9 cellular contexts compared by ENCODE assay signal in genomic region chr14:75561013-75561432, GRCh38. TPM values are rescaled to one million over a fixed set of nuclear protein-coding genes. Genes with fewer than 3 reads are reported as not detected.
DNase-seq lines count a peak whose midpoint lies in the region; ATAC-seq, FAIRE-seq and TF ChIP-seq lines count a peak whose summit lies in the region.
"Had no signal": no experiment of that assay in that cellular context is flagged by ENCODE, and none has a peak within 500 bp of the region (broad histone marks: within the 10 kb centered on the region; RNA-seq: fewer than 3 reads in every experiment).

No MANE protein-coding gene starts in this region.

- H3K9me3 ChIP-seq in IMR-90 (ENCODE audit: control insufficient read depth, insufficient read depth, low read length), result peaks cover 8% of the 10 kb centered on the region
- H3K9me3 ChIP-seq in PC-3 (ENCODE audit: low read length), result no peaks in the 10 kb centered on the region
- no peaks in the 10 kb centered on the region for H3K9me3 ChIP-seq in pancreas

- dilution Hi-C loops in IMR-90 (cut with HindIII; ENCODE audit: low sequenced_read_pairs, unreplicated experiment), result no loop called here

- no peak overlapping the region for H3K14ac ChIP-seq in IMR-90 (replicated peaks; ENCODE audit: low read depth, low read length)

- no peak for FAIRE-seq in pancreas (lab: Jason Lieb, UNC)

- 40% methylated on average over 1 of the region's 6 CpGs; no CpG with 5 or more reads in 1 of the 2 experiments for WGBS in IMR-90 (ENCODE audit: extremely low coverage in 2 of 2, insufficient read length in 1 of 2), 2 experiments
- 1 to 2% methylated on average over 6 of the region's 6 CpGs for WGBS in pancreas, 2 donors

- no peak overlapping the region for H2BK20ac ChIP-seq in IMR-90 (ENCODE audit: low read depth, low read length)

- no TSS peak for BruUV-seq in IMR-90 (replicated peaks; lab: Mats Ljungman, UMichigan)
- no TSS peak for BruUV-seq in PC-3 (replicated peaks; lab: Mats Ljungman, UMichigan)

- 0 out of 2 replicates have a peak, but pooled peaks have one; percentile 20 for TF ChIP-seq POLR2A in IMR-90 (IDR thresholded peaks at IDR 0.05; ENCODE audit: low read depth, low read length)

- H3K56ac ChIP-seq in IMR-90 (ENCODE audit: extremely low read depth, insufficient read depth, low read length), result no peak overlapping the region

- no peak overlapping the region for H3K23ac ChIP-seq in IMR-90 (ENCODE audit: low read depth, low read length)

- H3K18ac ChIP-seq in IMR-90 (ENCODE audit: low read depth, low read length), result no peak overlapping the region

- H3K4me1 Mint-ChIP-seq in activated naive CD4-positive, alpha-beta T cell treated with anti-CD3 and anti-CD28 coated beads, Interleukin-2, amount 50 U/mL, for 24 hours, result peaks cover 61% of the 10 kb centered on the region
- H3K4me1 Mint-ChIP-seq in glutamatergic neuron (ENCODE audit: low read depth, unreplicated experiment), result no peaks in the 10 kb centered on the region

- H3K9ac ChIP-seq in IMR-90 (ENCODE audit: low read depth, low read length) (no peak overlapping the region), PC-3 (ENCODE audit: low read length) (no peak overlapping the region)
- H3K9ac ChIP-seq: BLaER1 treated with 17β-estradiol and CSF1 and Interleukin-3, amounts not matched to agents 10 nM and 100 nM had no signal

- H2AK5ac ChIP-seq in IMR-90 (ENCODE audit: low read depth, low read length), result no peak overlapping the region

- no peaks in the 10 kb centered on the region for H3K79me2 ChIP-seq in PC-3 (ENCODE audit: low read length)

- DNase-seq in NCI-H82 (lab: John Stamatoyannopoulos, UW) (peak; percentile 75), NCI-H82 treated with DMSO at 0.1 percent for 48 hours (lab: John Stamatoyannopoulos, UW; ENCODE audit: unreplicated experiment) (no peak), IMR-90 (peak; percentile 67), PC-3 (peak; percentile 93), glutamatergic neuron (peak; percentile 79), pancreas (peak; percentile 83 to 92 (median 86))

- H2AK9ac ChIP-seq in IMR-90 (replicated peaks; ENCODE audit: low read depth, low read length, poor library complexity), result no peak overlapping the region

- intact Hi-C loops in IMR-90 (cut with micrococcal nuclease) (loop anchor here (1.0 to 5.0 kb wide), 3 partner anchors 73 to 419 kb away; no protein-coding TSS in a partner anchor), PC-3 (cut with micrococcal nuclease) (loop anchor here (1.0 to 5.0 kb wide), 3 partner anchors 72 to 429 kb away; no protein-coding TSS in a partner anchor), pancreas (cut with DNase I) (loop anchor here in 1 of 3 donors (5.0 kb wide), 1 partner anchor 249 kb away; no protein-coding TSS in a partner anchor)

- H3K4me3 ChIP-seq in IMR-90 (ENCODE audit: insufficient read depth, low read depth, low read length) (no peak overlapping the region), PC-3 (ENCODE audit: low read length) (no peak overlapping the region), pancreas (no peak overlapping the region)
- H3K4me3 ChIP-seq: BLaER1 treated with 17β-estradiol and CSF1 and Interleukin-3, amounts not matched to agents 10 nM and 100 nM had no signal

- no peak overlapping the region for H2BK15ac ChIP-seq in IMR-90 (ENCODE audit: low read depth, low read length)

- H4K20me1 ChIP-seq in IMR-90 (ENCODE audit: insufficient read depth, low read length), result no peaks in the 10 kb centered on the region
- no peaks in the 10 kb centered on the region for H4K20me1 ChIP-seq in PC-3 (ENCODE audit: low read length)
- H4K20me1 ChIP-seq: BLaER1 treated with 17β-estradiol and CSF1 and Interleukin-3, amounts not matched to agents 10 nM and 100 nM had no signal

- H4K5ac ChIP-seq in IMR-90 (ENCODE audit: low read depth, low read length), result no peak overlapping the region

- H3K27me3 ChIP-seq in IMR-90 (ENCODE audit: control insufficient read depth, insufficient read depth, low read length) (peaks cover 26% of the 10 kb centered on the region), PC-3 (ENCODE audit: low read length) (no peaks in the 10 kb centered on the region), pancreas (no peaks in the 10 kb centered on the region)
- H3K27me3 ChIP-seq: BLaER1 treated with 17β-estradiol and CSF1 and Interleukin-3, amounts not matched to agents 10 nM and 100 nM had no signal

- TF ChIP-seq CTCF in IMR-90 (conservative IDR thresholded peaks at IDR 0.05; ENCODE audit: low read depth, low read length) (peak; percentile 84), PC-3 (conservative IDR thresholded peaks at IDR 0.05; ENCODE audit: low read depth, low read length) (peak; percentile 89), glutamatergic neuron (IDR thresholded peaks at IDR 0.05; ENCODE audit: partially characterized antibody, unreplicated experiment) (peak; percentile 75), pancreas (IDR thresholded peaks at IDR 0.05) (peak; percentile 73 to 87 (median 77))

- CTCF ChIA-PET in IMR-90 (lab: Yijun Ruan, JAX), result interaction anchor here (0.6 to 1.5 kb wide), 11 partner anchors 10 to 257 kb away, joined by 3 to 7 read pairs (median 4); no protein-coding TSS in a partner anchor
- CTCF ChIA-PET in PC-3 (lab: Charles Lee), result interaction anchor here (0.5 to 1.4 kb wide), 15 partner anchors 16 to 1343 kb away, joined by 3 to 19 read pairs (median 5); no protein-coding TSS in a partner anchor

- H3K79me1 ChIP-seq in IMR-90 (ENCODE audit: low read depth in 1 of 2, low read length in 2 of 2), result no peaks in the 10 kb centered on the region

- H3F3A ChIP-seq in PC-3 (ENCODE audit: low read length, unreplicated experiment), result no peaks in the 10 kb centered on the region

- H4K8ac ChIP-seq in IMR-90 (ENCODE audit: low read depth in 2 of 2, low read length in 2 of 2), result no peak overlapping the region

- H3K27me3 Mint-ChIP-seq in activated naive CD4-positive, alpha-beta T cell treated with anti-CD3 and anti-CD28 coated beads, Interleukin-2, amount 50 U/mL, for 24 hours, result no peaks in the 10 kb centered on the region
- H3K27me3 Mint-ChIP-seq in glutamatergic neuron (ENCODE audit: unreplicated experiment), result peaks cover 5% of the 10 kb centered on the region

- TF ChIP-seq RAD21 in IMR-90 (IDR thresholded peaks at IDR 0.05; ENCODE audit: low read length), result peak; percentile 78

- no peaks in the 10 kb centered on the region for H3K9me2 ChIP-seq in PC-3 (replicated peaks; ENCODE audit: low read length)

- no peaks in the 10 kb centered on the region; the same call in 1 of the 2 replicates for H3K4me1 ChIP-seq in IMR-90 (ENCODE audit: control insufficient read depth, insufficient read depth, low read length)
- peaks cover 18% of the 10 kb centered on the region for H3K4me1 ChIP-seq in PC-3 (ENCODE audit: insufficient read depth, low read length)
- peaks cover 0 to 3% (median 0%) of the 10 kb centered on the region in 3 donors for H3K4me1 ChIP-seq in pancreas

- H2AFZ ChIP-seq in IMR-90 (replicated peaks; ENCODE audit: low read length, poor library complexity) (peak overlapping the region; percentile 16), PC-3 (ENCODE audit: low read length) (no peak overlapping the region)

- H3K9me3 Mint-ChIP-seq in activated naive CD4-positive, alpha-beta T cell treated with anti-CD3 and anti-CD28 coated beads, Interleukin-2, amount 50 U/mL, for 24 hours, result no peaks in the 10 kb centered on the region
- H3K9me3 Mint-ChIP-seq in glutamatergic neuron (ENCODE audit: unreplicated experiment), result no peaks in the 10 kb centered on the region

- H3K4me2 ChIP-seq in IMR-90 (ENCODE audit: low read depth, low read length), result no peak overlapping the region
- H3K4me2 ChIP-seq in PC-3 (ENCODE audit: low read length), result peak overlapping the region; percentile 30; the same call in 1 of the 2 replicates

- peak; percentile 95 for ATAC-seq in IMR-90 (ENCODE audit: low read depth)
- peak; percentile 92 for ATAC-seq in PC-3
- ATAC-seq in pancreas, result peak; percentile 97 to 99 (median 98)
- no peak for ATAC-seq in HG02884 (IDR thresholded peaks at IDR 0.05; ENCODE audit: unreplicated experiment)

- in situ Hi-C loops in IMR-90 (cut with MboI; ENCODE audit: low sequenced_read_pairs), result no loop called here

- peak overlapping the region; percentile 96 for H3K27ac Mint-ChIP-seq in activated naive CD4-positive, alpha-beta T cell treated with anti-CD3 and anti-CD28 coated beads, Interleukin-2, amount 50 U/mL, for 24 hours
- H3K27ac Mint-ChIP-seq in glutamatergic neuron (ENCODE audit: unreplicated experiment), result no peak overlapping the region

- H3K4me3 Mint-ChIP-seq in activated naive CD4-positive, alpha-beta T cell treated with anti-CD3 and anti-CD28 coated beads, Interleukin-2, amount 50 U/mL, for 24 hours, result peak overlapping the region; percentile 57
- H3K4me3 Mint-ChIP-seq in glutamatergic neuron (ENCODE audit: unreplicated experiment), result no peak overlapping the region

- H2BK5ac ChIP-seq in IMR-90 (ENCODE audit: low read depth, low read length, poor library complexity, severe bottlenecking), result no peak overlapping the region

- no peak overlapping the region for H4K91ac ChIP-seq in IMR-90 (ENCODE audit: insufficient read depth, low read depth, low read length)

- H2BK120ac ChIP-seq in IMR-90 (ENCODE audit: low read depth, low read length), result no peak overlapping the region

- H3K9me1 ChIP-seq in IMR-90 (ENCODE audit: insufficient read depth, low read length), result no peaks in the 10 kb centered on the region

- H3K4ac ChIP-seq in IMR-90 (ENCODE audit: low read depth, low read length), result no peak overlapping the region

- H3K36me3 ChIP-seq in IMR-90 (ENCODE audit: control insufficient read depth, insufficient read depth, low read length) (no peaks in the 10 kb centered on the region), PC-3 (ENCODE audit: low read depth, low read length) (no peaks in the 10 kb centered on the region), pancreas (no peaks in the 10 kb centered on the region)

- no peaks in the 10 kb centered on the region for H3K36me3 Mint-ChIP-seq in activated naive CD4-positive, alpha-beta T cell treated with anti-CD3 and anti-CD28 coated beads, Interleukin-2, amount 50 U/mL, for 24 hours
- H3K36me3 Mint-ChIP-seq in glutamatergic neuron (ENCODE audit: unreplicated experiment), result peaks cover 5% of the 10 kb centered on the region

- no peak overlapping the region for H3K27ac ChIP-seq in IMR-90 (ENCODE audit: insufficient read depth, low read length)
- no peak overlapping the region for H3K27ac ChIP-seq in PC-3 (ENCODE audit: low read length)
- H3K27ac ChIP-seq in pancreas, result no peak overlapping the region
- H3K27ac ChIP-seq: BLaER1 treated with 17β-estradiol and CSF1 and Interleukin-3, amounts not matched to agents 10 nM and 100 nM had no signal

- POLR2A ChIA-PET in IMR-90 (lab: Charles Lee; ENCODE audit: unreplicated experiment) (no interaction called here), PC-3 (lab: Charles Lee; ENCODE audit: unreplicated experiment) (no interaction called here)

RNA-seq across cellular contexts. Expression of gene FLVCR2, which starts 17.4 kb away (rescaled TPM):
- total RNA-seq in IMR-90 (2012; rRNA removed) (1.1 and 1.4 TPM in 2 replicates), PC-3 (2014; rRNA removed) (1.8 and 3.9 TPM in 2 replicates), glutamatergic neuron (ENCODE audit: unreplicated experiment) (not detected), pancreas (1 to 10 TPM; 1.3 to 6.3 (median 2.9) TPM)
- polyA plus RNA-seq in IMR-90 (2012; rRNA removed) (0.94 and 1.0 TPM in 2 replicates), pancreas (under 1 TPM; 0.33 to 0.42 TPM)
- 0.60 and 1.1 TPM in 2 replicates for polyA plus RNA-seq in IMR-90 (2012; cell fraction: cytosol; rRNA removed)
- 0.85 and 2.4 TPM in 2 replicates for polyA plus RNA-seq in IMR-90 (2012; cell fraction: nucleus; rRNA removed; ENCODE audit: low replicate concordance)

RNA-seq across cellular contexts. Expression of gene BATF, which starts 38.8 kb away (rescaled TPM):
- total RNA-seq in IMR-90 (2012; rRNA removed) (not detected in 2 replicates), PC-3 (2014; rRNA removed) (not detected in 2 replicates), glutamatergic neuron (ENCODE audit: unreplicated experiment) (not detected), pancreas (1 to 10 TPM in 1 of 6 donors, under 1 TPM in 4, not detected in 1; 0.28 to 1.7 (median 0.63) TPM)
- polyA plus RNA-seq in IMR-90 (2012; rRNA removed) (not detected in 2 replicates), pancreas (1 to 10 TPM; 1.2 to 1.7 TPM)
- polyA plus RNA-seq in IMR-90 (2012; cell fraction: cytosol; rRNA removed), result not detected in 2 replicates
- polyA plus RNA-seq in IMR-90 (2012; cell fraction: nucleus; rRNA removed; ENCODE audit: low replicate concordance), result not detected in 2 replicates
